ENCODE assay signal across 8 cellular contexts in the genomic region with DNA sequence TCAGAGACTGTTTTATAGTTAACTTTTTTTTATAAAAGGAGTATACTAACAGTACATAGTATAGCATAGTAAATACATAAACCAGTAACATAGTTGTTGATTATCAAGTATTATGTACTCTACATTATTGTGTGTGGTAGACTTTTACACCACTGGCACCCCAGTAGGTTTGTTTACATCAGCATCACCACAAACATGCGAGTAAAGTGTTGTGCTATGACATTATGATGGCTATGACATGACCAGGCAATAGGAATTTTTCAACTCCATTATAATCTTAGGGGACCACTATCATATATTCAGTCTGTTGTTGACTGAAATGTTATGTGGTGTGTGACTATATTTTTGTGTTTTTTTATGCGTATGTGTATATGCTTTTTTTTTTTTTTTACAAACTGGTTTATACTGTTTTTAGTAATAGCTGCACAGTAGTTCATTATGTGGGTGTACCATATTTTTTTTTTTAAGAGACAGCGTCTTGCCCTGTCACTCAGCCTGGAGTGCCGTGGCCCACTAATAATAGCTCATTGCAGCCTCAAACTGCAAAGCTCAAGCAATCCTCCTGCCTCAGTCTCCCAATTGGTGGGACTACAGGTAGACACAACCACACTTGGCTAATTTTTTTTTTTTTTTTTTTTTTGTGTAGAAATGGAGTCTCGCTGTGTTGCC. TPM values are rescaled to one million over a fixed set of nuclear protein-coding genes. Genes with fewer than 3 reads are reported as not detected.
A peak's percentile ranks its signal among the peaks of the same experiment; 100 is the strongest.
DNase-seq lines count a peak whose midpoint lies in the region; ATAC-seq and TF ChIP-seq lines count a peak whose summit lies in the region.

No MANE protein-coding gene starts in this region.

- no peak for DNase-seq in DND-41
- DNase-seq in OCI-M1 (lab: John Stamatoyannopoulos, UW) = peak; percentile 31
- no peak for DNase-seq in endodermal cell
- DNase-seq in ovary = no peak
- no peak for DNase-seq in stimulated activated CD4-positive, alpha-beta T cell treated with anti-CD3 and anti-CD28 coated beads, Interleukin-12 subunit alpha, Interleukin-12 subunit beta, amount 100 ng/mL, for 4 hours
- no peak for DNase-seq in COLO668 (lab: John Stamatoyannopoulos, UW; ENCODE audit: unreplicated experiment)
- DNase-seq in NCI-H2196 treated with DMSO at 0.1 percent for 48 hours (lab: John Stamatoyannopoulos, UW; ENCODE audit: unreplicated experiment) = no peak
- no peak for DNase-seq in amniotic stem cell (lab: John Stamatoyannopoulos, UW)

- peaks cover 19% of the 10 kb centered on the region; the same call in 1 of the 2 replicates for H4K20me1 ChIP-seq in DND-41 (ENCODE audit: insufficient read depth, low read length)

- no peak overlapping the region for H2AFZ ChIP-seq in DND-41 (ENCODE audit: low read depth, low read length)

- TF ChIP-seq POLR2A in ovary (IDR thresholded peaks at IDR 0.05) = no peak

- H3K4me1 ChIP-seq in DND-41 (ENCODE audit: insufficient read depth, low read length) (peaks cover 41% of the 10 kb centered on the region), endodermal cell (ENCODE audit: control insufficient read depth, insufficient read depth, low read length) (no peaks in the 10 kb centered on the region), ovary (ENCODE audit: insufficient read depth) (peaks cover 6% of the 10 kb centered on the region)

- H3K9ac ChIP-seq in DND-41 (ENCODE audit: low read depth, low read length) (peak overlapping the region; percentile 90), endodermal cell (ENCODE audit: extremely low read depth, low read length, poor library complexity, severe bottlenecking) (no peak overlapping the region)

- H3K9me3 ChIP-seq in DND-41 (ENCODE audit: insufficient read depth, low read length, severe bottlenecking) (no peaks in the 10 kb centered on the region), endodermal cell (ENCODE audit: control insufficient read depth, low read length) (no peaks in the 10 kb centered on the region), ovary (no peaks in the 10 kb centered on the region)

- peaks cover 56% of the 10 kb centered on the region for H3K79me2 ChIP-seq in DND-41 (ENCODE audit: insufficient read depth, low read length)

- no peaks in the 10 kb centered on the region for H3K27me3 Mint-ChIP-seq in endodermal cell (ENCODE audit: insufficient read depth)

- no peaks in the 10 kb centered on the region for H3K27me3 ChIP-seq in DND-41 (ENCODE audit: insufficient read depth, low read length, poor library complexity)
- H3K27me3 ChIP-seq in endodermal cell (ENCODE audit: control insufficient read depth, insufficient read depth, low read length, poor library complexity, severe bottlenecking) = no peaks in the 10 kb centered on the region
- H3K27me3 ChIP-seq in ovary = no peaks in the 10 kb centered on the region

- no peak for ATAC-seq in DND-41 (ENCODE audit: insufficient read depth, low read depth)

- TF ChIP-seq EP300 in ovary (IDR thresholded peaks at IDR 0.05) = no peak

- H3K4me3 Mint-ChIP-seq in endodermal cell = peak overlapping the region; percentile 81

- intact Hi-C loops in ovary (cut with DNase I) = loop anchor here in 2 of 4 donors (5.0 to 10.0 kb wide), 3 partner anchors 174 to 357 kb away; no protein-coding TSS in a partner anchor

- H3K36me3 ChIP-seq in DND-41 (ENCODE audit: insufficient read depth, low read length) (peaks cover 34% of the 10 kb centered on the region), endodermal cell (ENCODE audit: control insufficient read depth, insufficient read depth, low read length) (peaks cover 39% of the 10 kb centered on the region), ovary (no peaks in the 10 kb centered on the region)

- peaks cover 3% of the 10 kb centered on the region for H3K4me1 Mint-ChIP-seq in endodermal cell

- no peaks in the 10 kb centered on the region for H3K9me3 Mint-ChIP-seq in endodermal cell

- 97 to 100% methylated on average over 2 to 5 of the region's 5 CpGs for WGBS in endodermal cell (ENCODE audit: insufficient coverage in 1 of 2, insufficient read length in 1 of 2), 2 experiments
- WGBS in ovary, 3 donors = 69 to 73% (median 71%) methylated on average over 5 of the region's 5 CpGs

- H3K4me3 ChIP-seq in DND-41 (ENCODE audit: low read depth in 1 of 2, low read length in 2 of 2) = peak overlapping the region in 1 of 2 experiments; percentile 95; a peak in 1 of 4 replicates
- H3K4me3 ChIP-seq in endodermal cell (ENCODE audit: low read length) = peak overlapping the region; percentile 95
- H3K4me3 ChIP-seq in ovary = peak overlapping the region; percentile 52

- TF ChIP-seq CTCF in DND-41 (IDR thresholded peaks at IDR 0.05; ENCODE audit: borderline replicate concordance, extremely low read depth, low read length, poor library complexity, severe bottlenecking) (no peak), endodermal cell (conservative IDR thresholded peaks at IDR 0.05) (no peak), ovary (IDR thresholded peaks at IDR 0.05) (no peak)

- peaks cover 15% of the 10 kb centered on the region for H3K36me3 Mint-ChIP-seq in endodermal cell (ENCODE audit: low read depth)

- H3K27ac ChIP-seq in DND-41 (ENCODE audit: low read length) (no peak overlapping the region), endodermal cell (ENCODE audit: low read depth, low read length) (no peak overlapping the region), ovary (no peak overlapping the region)

- H3K27ac Mint-ChIP-seq in endodermal cell = no peak overlapping the region

- H3K4me2 ChIP-seq in DND-41 (ENCODE audit: insufficient read depth, low read length) = peak overlapping the region; percentile 92

RNA-seq across cellular contexts. Expression of a gene that starts 1.9 kb away (rescaled TPM):
- total RNA-seq in endodermal cell (10 to 100 TPM; 32.6 to 41.2 TPM), ovary (10 to 100 TPM; 44.1 to 70.4 (median 54.8) TPM)
- 30.8 TPM for polyA plus RNA-seq in endodermal cell (2013, experiment 1 of 2)
- 26.2 TPM for polyA plus RNA-seq in endodermal cell (2013, experiment 2 of 2)
- 10 to 100 TPM; 20.7 to 32.0 TPM for polyA plus RNA-seq in ovary
